In genomic region chr10:132960071-132960472, GRCh38 we compare ENCODE assay signal across 12 cellular contexts. TPM values are rescaled to one million over a fixed set of nuclear protein-coding genes. Genes with fewer than 3 reads are reported as not detected.
"Had no signal": no experiment of that assay in that cellular context is flagged by ENCODE, and none has a peak within 500 bp of the region (broad histone marks: within the 10 kb centered on the region; RNA-seq: fewer than 3 reads in every experiment).

No MANE protein-coding gene starts in this region.

- H3K4me1 Mint-ChIP-seq: endodermal cell had no signal

- ATAC-seq: activated T-helper 17 cell treated with anti-CD3 and anti-CD28 coated beads, Interleukin-2, amount 50 U/mL, for 72 hours; gastroesophageal sphincter; left lung; stimulated activated naive B cell treated with anti-CD40 and anti-IgM and Interleukin-4, amounts not matched to agents 10 μg/mL and 1 μg/mL and 100 μg/mL, for 72 hours had no signal

- H3K36me3 ChIP-seq: gastroesophageal sphincter, left lung, transverse colon had no signal

- H3K4me3 Mint-ChIP-seq: activated naive CD4-positive, alpha-beta T cell treated with anti-CD3 and anti-CD28 coated beads, Interleukin-2, amount 10 ng/mL, durations not matched to agents 7 days and 5 days; activated T-helper 17 cell treated with anti-CD3 and anti-CD28 coated beads, Interleukin-2, amount 50 U/mL, for 72 hours; endodermal cell; nephron progenitor cell; stimulated activated naive B cell treated with anti-CD40 and anti-IgM and Interleukin-4, amounts not matched to agents 10 μg/mL and 1 μg/mL and 100 μg/mL, for 72 hours had no signal

- H3K9me3 ChIP-seq: gastroesophageal sphincter, left lung, transverse colon had no signal

- H3K9me3 Mint-ChIP-seq: activated naive CD4-positive, alpha-beta T cell treated with anti-CD3 and anti-CD28 coated beads, Interleukin-2, amount 10 ng/mL, durations not matched to agents 7 days and 5 days; activated T-helper 17 cell treated with anti-CD3 and anti-CD28 coated beads, Interleukin-2, amount 50 U/mL, for 72 hours; endodermal cell; nephron progenitor cell; stimulated activated naive B cell treated with anti-CD40 and anti-IgM and Interleukin-4, amounts not matched to agents 10 μg/mL and 1 μg/mL and 100 μg/mL, for 72 hours had no signal

- H3K4me3 ChIP-seq: dorsolateral prefrontal cortex, gastroesophageal sphincter, left lung, transverse colon had no signal

- H3K27ac ChIP-seq: gastroesophageal sphincter, left lung, transverse colon had no signal

- H3K27ac Mint-ChIP-seq: activated naive CD4-positive, alpha-beta T cell treated with anti-CD3 and anti-CD28 coated beads, Interleukin-2, amount 10 ng/mL, durations not matched to agents 7 days and 5 days; activated T-helper 17 cell treated with anti-CD3 and anti-CD28 coated beads, Interleukin-2, amount 50 U/mL, for 72 hours; endodermal cell; nephron progenitor cell; stimulated activated naive B cell treated with anti-CD40 and anti-IgM and Interleukin-4, amounts not matched to agents 10 μg/mL and 1 μg/mL and 100 μg/mL, for 72 hours had no signal

- H3K27me3 ChIP-seq: transverse colon had no signal

- DNase-seq: endodermal cell; erythroblast; nephron progenitor cell; stimulated activated CD4-positive, alpha-beta T cell treated with anti-CD3 and anti-CD28 coated beads, Interleukin-2, amount 100 ng/mL, for 48 hours; stimulated activated naive B cell treated with anti-CD40 and anti-IgM and Interleukin-4, amounts not matched to agents 10 μg/mL and 1 μg/mL and 100 μg/mL, for 72 hours; transverse colon had no signal

- H3K36me3 Mint-ChIP-seq: activated naive CD4-positive, alpha-beta T cell treated with anti-CD3 and anti-CD28 coated beads, Interleukin-2, amount 10 ng/mL, durations not matched to agents 7 days and 5 days had no signal

RNA-seq across cellular contexts. Expression of gene CFAP46, which starts 17.7 kb away (rescaled TPM):
- total RNA-seq: activated T-helper 17 cell treated with anti-CD3 and anti-CD28 coated beads, Interleukin-2, amount 50 U/mL, for 72 hours; subcutaneous adipose tissue; transverse colon had no signal
